19 cellular contexts compared by ENCODE assay signal in genomic region chr15:38182900-38183299, GRCh38.
"Had no signal": no experiment of that assay in that cellular context is flagged by ENCODE, and none has a peak within 500 bp of the region (broad histone marks: within the 10 kb centered on the region; RNA-seq: fewer than 3 reads in every experiment).

No MANE protein-coding gene starts in this region.

- H3K27me3 ChIP-seq: dorsolateral prefrontal cortex, neural progenitor cell, ovary, stomach, testis, tibial artery had no signal

- H3K9me3 ChIP-seq: left ventricle myocardium inferior, ovary, stomach, testis, tibial artery had no signal

- H3K27ac ChIP-seq: left ventricle myocardium inferior, neural progenitor cell, ovary, stomach, testis, tibial artery had no signal

- H3K36me3 ChIP-seq: left ventricle myocardium inferior, neural progenitor cell, ovary, stomach, tibial artery had no signal

- H2AFZ ChIP-seq: neural progenitor cell had no signal

- H3K4me3 ChIP-seq: left ventricle myocardium inferior, lung, neural progenitor cell, ovary, stomach, testis, tibial artery had no signal

- DNase-seq: cerebellar nuclear complex; dorsolateral prefrontal cortex; effector CD4-positive, alpha-beta T cell; islet precursor cell; kidney glomerular epithelial cell; left colon; left ventricle myocardium inferior; naive thymus-derived CD4-positive, alpha-beta T cell; nucleus accumbens; ovary; retina; stimulated activated CD4-positive, alpha-beta T cell treated with anti-CD3 and anti-CD28 coated beads, Interleukin-2, amount 100 ng/mL, for 24 hours; stimulated activated CD4-positive, alpha-beta T cell treated with anti-CD3 and anti-CD28 coated beads, Interleukin-4, amount 100 ng/mL, for 24 hours; stimulated activated naive CD4-positive, alpha-beta T cell treated with Interleukin-2 at 50 U/mL for 16 hours; stomach; testis; tibial artery had no signal

- H3K4me2 ChIP-seq: neural progenitor cell had no signal

- H3K4me1 ChIP-seq: left ventricle myocardium inferior, testis, tibial artery had no signal
